In the genomic region with DNA sequence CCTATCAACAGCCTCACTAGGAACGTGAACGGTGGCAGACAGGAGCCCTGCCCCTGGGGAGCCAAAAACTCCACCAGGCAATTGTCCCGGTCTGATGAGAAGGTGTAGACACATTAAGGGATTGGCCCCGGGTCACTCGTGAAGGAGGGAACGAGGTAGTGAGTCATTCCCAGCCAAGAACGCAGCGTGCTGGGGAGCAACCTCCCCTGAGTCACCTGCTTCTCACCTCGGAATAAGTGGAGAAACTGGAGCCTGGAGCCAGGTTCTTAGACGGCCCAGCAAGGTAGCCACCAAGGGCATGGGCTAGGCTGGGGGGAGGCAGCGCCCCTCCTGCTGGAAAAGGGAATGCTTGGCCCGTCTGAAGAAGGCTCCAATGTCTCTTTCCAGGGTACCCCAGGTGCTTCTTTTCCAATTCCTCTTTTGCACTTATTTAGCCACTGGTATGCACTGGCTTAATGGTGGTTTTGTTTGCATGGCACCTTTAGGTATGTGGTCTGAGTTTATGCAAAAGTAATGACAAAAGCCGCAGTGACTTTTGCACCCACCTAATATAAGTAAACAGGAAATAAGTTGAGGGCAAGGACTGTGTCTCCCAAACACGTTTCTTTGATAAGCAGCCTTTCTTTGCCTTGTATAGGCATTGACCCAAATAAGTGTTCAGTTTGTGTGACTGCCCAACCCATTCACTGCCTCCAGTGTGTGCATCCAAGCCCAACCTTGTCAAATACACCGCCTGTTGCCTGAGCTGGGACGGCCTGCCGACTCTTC, we compare ENCODE assay signal across 1 cellular context.
TF ChIP-seq lines count a peak whose summit lies in the region.

No MANE protein-coding gene starts in this region.

TF ChIP-seq in HepG2, 621 proteins besides CTCF, POLR2A, EP300 and RAD21 (continued from another document and continues in another):
- TF ChIP-seq ZNF232 (CRISPR knock-in tag; IDR thresholded peaks at IDR 0.05; ENCODE audit: borderline replicate concordance) (no peak), DR1 (CRISPR knock-in tag; IDR thresholded peaks at IDR 0.05) (0 out of 2 replicates have a peak, but pooled peaks have one; percentile 48), SNAI1 (CRISPR knock-in tag; IDR thresholded peaks at IDR 0.05; ENCODE audit: borderline replicate concordance) (peak; percentile 8; the same call in 1 of the 2 replicates), ZNF451 (CRISPR knock-in tag; IDR thresholded peaks at IDR 0.05) (no peak), ZNF432 (CRISPR knock-in tag; IDR thresholded peaks at IDR 0.05; ENCODE audit: borderline replicate concordance) (no peak), RARG (CRISPR knock-in tag; IDR thresholded peaks at IDR 0.05; ENCODE audit: low read depth) (no peak), HMGA1 (CRISPR knock-in tag; conservative IDR thresholded peaks at IDR 0.05) (no peak), ZNF790 (CRISPR knock-in tag; IDR thresholded peaks at IDR 0.05; ENCODE audit: borderline replicate concordance) (no peak), KAT2B (IDR thresholded peaks at IDR 0.05; ENCODE audit: borderline replicate concordance, low read depth, low read length) (no peak), SOX5 (CRISPR knock-in tag; IDR thresholded peaks at IDR 0.05; ENCODE audit: borderline replicate concordance) (peak; percentile 94), CC2D1A (CRISPR knock-in tag; IDR thresholded peaks at IDR 0.05) (no peak), ZNF431 (CRISPR knock-in tag; IDR thresholded peaks at IDR 0.05; ENCODE audit: borderline replicate concordance, low read depth) (peak; percentile 49; the same call in 1 of the 2 replicates), MAFF (IDR thresholded peaks at IDR 0.05; ENCODE audit: low read depth, low read length) (no peak), SATB2 (CRISPR knock-in tag; IDR thresholded peaks at IDR 0.05) (no peak; the same call in 1 of the 2 replicates), KAT7 (CRISPR knock-in tag; IDR thresholded peaks at IDR 0.05; ENCODE audit: borderline replicate concordance) (no peak; the same call in 1 of the 2 replicates), SALL2 (CRISPR knock-in tag; IDR thresholded peaks at IDR 0.05) (peak; percentile 53), HNF4A (CRISPR knock-in tag; IDR thresholded peaks at IDR 0.05) (peak; percentile 88), MEF2D (CRISPR knock-in tag; IDR thresholded peaks at IDR 0.05) (peak; percentile 79), ZNF382 (CRISPR knock-in tag; IDR thresholded peaks at IDR 0.05; ENCODE audit: borderline replicate concordance) (no peak), NBN (conservative IDR thresholded peaks at IDR 0.05) (no peak), ZNF773 (CRISPR knock-in tag; IDR thresholded peaks at IDR 0.05; ENCODE audit: borderline replicate concordance) (peak; percentile 66; the same call in 1 of the 2 replicates), ZNF430 (CRISPR knock-in tag; IDR thresholded peaks at IDR 0.05) (peak; percentile 13; the same call in 1 of the 2 replicates), NONO (IDR thresholded peaks at IDR 0.05) (no peak), NONO (CRISPR knock-in tag; conservative IDR thresholded peaks at IDR 0.05) (0 out of 2 replicates have a peak, but pooled peaks have one; percentile 42), ZNF256 (CRISPR knock-in tag; conservative IDR thresholded peaks at IDR 0.05) (no peak), ELF3 (CRISPR knock-in tag; IDR thresholded peaks at IDR 0.05) (peak; percentile 97), BORCS8-MEF2B (CRISPR knock-in tag; IDR thresholded peaks at IDR 0.05) (peak; percentile 36; the same call in 1 of the 2 replicates), STAG1 (CRISPR knock-in tag; IDR thresholded peaks at IDR 0.05) (no peak), HNRNPH1 (optimal IDR thresholded peaks at IDR 0.05; ENCODE audit: low read depth, low read length) (no peak), ZIK1 (CRISPR knock-in tag; IDR thresholded peaks at IDR 0.05; ENCODE audit: borderline replicate concordance, low read depth) (no peak), MXD4 (CRISPR knock-in tag; IDR thresholded peaks at IDR 0.05) (peak; percentile 77), ZFP36L2 (CRISPR knock-in tag; IDR thresholded peaks at IDR 0.05) (no peak), ZFP1 (CRISPR knock-in tag; IDR thresholded peaks at IDR 0.05) (peak; percentile 67; the same call in 1 of the 2 replicates), NCOR1 (IDR thresholded peaks at IDR 0.05; ENCODE audit: borderline replicate concordance, low read length) (peak; percentile 65; the same call in 1 of the 2 replicates), SIX1 (CRISPR knock-in tag; IDR thresholded peaks at IDR 0.05; ENCODE audit: borderline replicate concordance) (0 out of 2 replicates have a peak, but pooled peaks have one; percentile 23), FOXM1 (CRISPR knock-in tag; IDR thresholded peaks at IDR 0.05) (no peak)
- TF ChIP-seq, protein P1, sequence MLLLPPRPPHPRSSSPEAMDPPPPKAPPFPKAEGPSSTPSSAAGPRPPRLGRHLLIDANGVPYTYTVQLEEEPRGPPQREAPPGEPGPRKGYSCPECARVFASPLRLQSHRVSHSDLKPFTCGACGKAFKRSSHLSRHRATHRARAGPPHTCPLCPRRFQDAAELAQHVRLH (CRISPR knock-in tag; IDR thresholded peaks at IDR 0.05; ENCODE audit: borderline replicate concordance, low read depth): no peak
- TF ChIP-seq, protein P2, sequence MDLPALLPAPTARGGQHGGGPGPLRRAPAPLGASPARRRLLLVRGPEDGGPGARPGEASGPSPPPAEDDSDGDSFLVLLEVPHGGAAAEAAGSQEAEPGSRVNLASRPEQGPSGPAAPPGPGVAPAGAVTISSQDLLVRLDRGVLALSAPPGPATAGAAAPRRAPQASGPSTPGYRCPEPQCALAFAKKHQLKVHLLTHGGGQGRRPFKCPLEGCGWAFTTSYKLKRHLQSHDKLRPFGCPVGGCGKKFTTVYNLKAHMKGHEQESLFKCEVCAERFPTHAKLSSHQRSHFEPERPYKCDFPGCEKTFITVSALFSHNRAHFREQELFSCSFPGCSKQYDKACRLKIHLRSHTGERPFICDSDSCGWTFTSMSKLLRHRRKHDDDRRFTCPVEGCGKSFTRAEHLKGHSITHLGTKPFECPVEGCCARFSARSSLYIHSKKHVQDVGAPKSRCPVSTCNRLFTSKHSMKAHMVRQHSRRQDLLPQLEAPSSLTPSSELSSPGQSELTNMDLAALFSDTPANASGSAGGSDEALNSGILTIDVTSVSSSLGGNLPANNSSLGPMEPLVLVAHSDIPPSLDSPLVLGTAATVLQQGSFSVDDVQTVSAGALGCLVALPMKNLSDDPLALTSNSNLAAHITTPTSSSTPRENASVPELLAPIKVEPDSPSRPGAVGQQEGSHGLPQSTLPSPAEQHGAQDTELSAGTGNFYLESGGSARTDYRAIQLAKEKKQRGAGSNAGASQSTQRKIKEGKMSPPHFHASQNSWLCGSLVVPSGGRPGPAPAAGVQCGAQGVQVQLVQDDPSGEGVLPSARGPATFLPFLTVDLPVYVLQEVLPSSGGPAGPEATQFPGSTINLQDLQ (CRISPR knock-in tag; IDR thresholded peaks at IDR 0.05): peak; percentile 78; the same call in 1 of the 2 replicates
- TF ChIP-seq, protein P3, sequence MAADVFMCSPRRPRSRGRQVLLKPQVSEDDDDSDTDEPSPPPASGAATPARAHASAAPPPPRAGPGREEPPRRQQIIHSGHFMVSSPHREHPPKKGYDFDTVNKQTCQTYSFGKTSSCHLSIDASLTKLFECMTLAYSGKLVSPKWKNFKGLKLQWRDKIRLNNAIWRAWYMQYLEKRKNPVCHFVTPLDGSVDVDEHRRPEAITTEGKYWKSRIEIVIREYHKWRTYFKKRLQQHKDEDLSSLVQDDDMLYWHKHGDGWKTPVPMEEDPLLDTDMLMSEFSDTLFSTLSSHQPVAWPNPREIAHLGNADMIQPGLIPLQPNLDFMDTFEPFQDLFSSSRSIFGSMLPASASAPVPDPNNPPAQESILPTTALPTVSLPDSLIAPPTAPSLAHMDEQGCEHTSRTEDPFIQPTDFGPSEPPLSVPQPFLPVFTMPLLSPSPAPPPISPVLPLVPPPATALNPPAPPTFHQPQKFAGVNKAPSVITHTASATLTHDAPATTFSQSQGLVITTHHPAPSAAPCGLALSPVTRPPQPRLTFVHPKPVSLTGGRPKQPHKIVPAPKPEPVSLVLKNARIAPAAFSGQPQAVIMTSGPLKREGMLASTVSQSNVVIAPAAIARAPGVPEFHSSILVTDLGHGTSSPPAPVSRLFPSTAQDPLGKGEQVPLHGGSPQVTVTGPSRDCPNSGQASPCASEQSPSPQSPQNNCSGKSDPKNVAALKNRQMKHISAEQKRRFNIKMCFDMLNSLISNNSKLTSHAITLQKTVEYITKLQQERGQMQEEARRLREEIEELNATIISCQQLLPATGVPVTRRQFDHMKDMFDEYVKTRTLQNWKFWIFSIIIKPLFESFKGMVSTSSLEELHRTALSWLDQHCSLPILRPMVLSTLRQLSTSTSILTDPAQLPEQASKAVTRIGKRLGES (CRISPR knock-in tag; IDR thresholded peaks at IDR 0.05; ENCODE audit: borderline replicate concordance): no peak
- TF ChIP-seq, protein P4, sequence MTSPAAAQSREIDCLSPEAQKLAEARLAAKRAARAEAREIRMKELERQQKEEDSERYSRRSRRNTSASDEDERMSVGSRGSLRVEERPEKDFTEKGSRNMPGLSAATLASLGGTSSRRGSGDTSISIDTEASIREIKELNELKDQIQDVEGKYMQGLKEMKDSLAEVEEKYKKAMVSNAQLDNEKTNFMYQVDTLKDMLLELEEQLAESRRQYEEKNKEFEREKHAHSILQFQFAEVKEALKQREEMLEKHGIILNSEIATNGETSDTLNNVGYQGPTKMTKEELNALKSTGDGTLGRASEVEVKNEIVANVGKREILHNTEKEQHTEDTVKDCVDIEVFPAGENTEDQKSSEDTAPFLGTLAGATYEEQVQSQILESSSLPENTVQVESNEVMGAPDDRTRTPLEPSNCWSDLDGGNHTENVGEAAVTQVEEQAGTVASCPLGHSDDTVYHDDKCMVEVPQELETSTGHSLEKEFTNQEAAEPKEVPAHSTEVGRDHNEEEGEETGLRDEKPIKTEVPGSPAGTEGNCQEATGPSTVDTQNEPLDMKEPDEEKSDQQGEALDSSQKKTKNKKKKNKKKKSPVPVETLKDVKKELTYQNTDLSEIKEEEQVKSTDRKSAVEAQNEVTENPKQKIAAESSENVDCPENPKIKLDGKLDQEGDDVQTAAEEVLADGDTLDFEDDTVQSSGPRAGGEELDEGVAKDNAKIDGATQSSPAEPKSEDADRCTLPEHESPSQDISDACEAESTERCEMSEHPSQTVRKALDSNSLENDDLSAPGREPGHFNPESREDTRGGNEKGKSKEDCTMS (CRISPR knock-in tag; conservative IDR thresholded peaks at IDR 0.05): 0 out of 2 replicates have a peak, but pooled peaks have one; percentile 59
- TF ChIP-seq, protein P5, sequence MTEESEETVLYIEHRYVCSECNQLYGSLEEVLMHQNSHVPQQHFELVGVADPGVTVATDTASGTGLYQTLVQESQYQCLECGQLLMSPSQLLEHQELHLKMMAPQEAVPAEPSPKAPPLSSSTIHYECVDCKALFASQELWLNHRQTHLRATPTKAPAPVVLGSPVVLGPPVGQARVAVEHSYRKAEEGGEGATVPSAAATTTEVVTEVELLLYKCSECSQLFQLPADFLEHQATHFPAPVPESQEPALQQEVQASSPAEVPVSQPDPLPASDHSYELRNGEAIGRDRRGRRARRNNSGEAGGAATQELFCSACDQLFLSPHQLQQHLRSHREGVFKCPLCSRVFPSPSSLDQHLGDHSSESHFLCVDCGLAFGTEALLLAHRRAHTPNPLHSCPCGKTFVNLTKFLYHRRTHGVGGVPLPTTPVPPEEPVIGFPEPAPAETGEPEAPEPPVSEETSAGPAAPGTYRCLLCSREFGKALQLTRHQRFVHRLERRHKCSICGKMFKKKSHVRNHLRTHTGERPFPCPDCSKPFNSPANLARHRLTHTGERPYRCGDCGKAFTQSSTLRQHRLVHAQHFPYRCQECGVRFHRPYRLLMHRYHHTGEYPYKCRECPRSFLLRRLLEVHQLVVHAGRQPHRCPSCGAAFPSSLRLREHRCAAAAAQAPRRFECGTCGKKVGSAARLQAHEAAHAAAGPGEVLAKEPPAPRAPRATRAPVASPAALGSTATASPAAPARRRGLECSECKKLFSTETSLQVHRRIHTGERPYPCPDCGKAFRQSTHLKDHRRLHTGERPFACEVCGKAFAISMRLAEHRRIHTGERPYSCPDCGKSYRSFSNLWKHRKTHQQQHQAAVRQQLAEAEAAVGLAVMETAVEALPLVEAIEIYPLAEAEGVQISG (CRISPR knock-in tag; IDR thresholded peaks at IDR 0.05): peak; percentile 52; the same call in 1 of the 2 replicates
- TF ChIP-seq, protein P6, sequence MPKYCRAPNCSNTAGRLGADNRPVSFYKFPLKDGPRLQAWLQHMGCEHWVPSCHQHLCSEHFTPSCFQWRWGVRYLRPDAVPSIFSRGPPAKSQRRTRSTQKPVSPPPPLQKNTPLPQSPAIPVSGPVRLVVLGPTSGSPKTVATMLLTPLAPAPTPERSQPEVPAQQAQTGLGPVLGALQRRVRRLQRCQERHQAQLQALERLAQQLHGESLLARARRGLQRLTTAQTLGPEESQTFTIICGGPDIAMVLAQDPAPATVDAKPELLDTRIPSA (CRISPR knock-in tag; IDR thresholded peaks at IDR 0.05; ENCODE audit: borderline replicate concordance): no peak
- TF ChIP-seq, protein P7, sequence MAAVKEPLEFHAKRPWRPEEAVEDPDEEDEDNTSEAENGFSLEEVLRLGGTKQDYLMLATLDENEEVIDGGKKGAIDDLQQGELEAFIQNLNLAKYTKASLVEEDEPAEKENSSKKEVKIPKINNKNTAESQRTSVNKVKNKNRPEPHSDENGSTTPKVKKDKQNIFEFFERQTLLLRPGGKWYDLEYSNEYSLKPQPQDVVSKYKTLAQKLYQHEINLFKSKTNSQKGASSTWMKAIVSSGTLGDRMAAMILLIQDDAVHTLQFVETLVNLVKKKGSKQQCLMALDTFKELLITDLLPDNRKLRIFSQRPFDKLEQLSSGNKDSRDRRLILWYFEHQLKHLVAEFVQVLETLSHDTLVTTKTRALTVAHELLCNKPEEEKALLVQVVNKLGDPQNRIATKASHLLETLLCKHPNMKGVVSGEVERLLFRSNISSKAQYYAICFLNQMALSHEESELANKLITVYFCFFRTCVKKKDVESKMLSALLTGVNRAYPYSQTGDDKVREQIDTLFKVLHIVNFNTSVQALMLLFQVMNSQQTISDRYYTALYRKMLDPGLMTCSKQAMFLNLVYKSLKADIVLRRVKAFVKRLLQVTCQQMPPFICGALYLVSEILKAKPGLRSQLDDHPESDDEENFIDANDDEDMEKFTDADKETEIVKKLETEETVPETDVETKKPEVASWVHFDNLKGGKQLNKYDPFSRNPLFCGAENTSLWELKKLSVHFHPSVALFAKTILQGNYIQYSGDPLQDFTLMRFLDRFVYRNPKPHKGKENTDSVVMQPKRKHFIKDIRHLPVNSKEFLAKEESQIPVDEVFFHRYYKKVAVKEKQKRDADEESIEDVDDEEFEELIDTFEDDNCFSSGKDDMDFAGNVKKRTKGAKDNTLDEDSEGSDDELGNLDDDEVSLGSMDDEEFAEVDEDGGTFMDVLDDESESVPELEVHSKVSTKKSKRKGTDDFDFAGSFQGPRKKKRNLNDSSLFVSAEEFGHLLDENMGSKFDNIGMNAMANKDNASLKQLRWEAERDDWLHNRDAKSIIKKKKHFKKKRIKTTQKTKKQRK (IDR thresholded peaks at IDR 0.05; ENCODE audit: low read length): no peak
- TF ChIP-seq, protein P8, sequence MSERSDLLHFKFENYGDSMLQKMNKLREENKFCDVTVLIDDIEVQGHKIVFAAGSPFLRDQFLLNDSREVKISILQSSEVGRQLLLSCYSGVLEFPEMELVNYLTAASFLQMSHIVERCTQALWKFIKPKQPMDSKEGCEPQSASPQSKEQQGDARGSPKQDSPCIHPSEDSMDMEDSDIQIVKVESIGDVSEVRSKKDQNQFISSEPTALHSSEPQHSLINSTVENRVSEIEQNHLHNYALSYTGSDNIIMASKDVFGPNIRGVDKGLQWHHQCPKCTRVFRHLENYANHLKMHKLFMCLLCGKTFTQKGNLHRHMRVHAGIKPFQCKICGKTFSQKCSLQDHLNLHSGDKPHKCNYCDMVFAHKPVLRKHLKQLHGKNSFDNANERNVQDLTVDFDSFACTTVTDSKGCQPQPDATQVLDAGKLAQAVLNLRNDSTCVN (CRISPR knock-in tag; IDR thresholded peaks at IDR 0.05; ENCODE audit: borderline replicate concordance): no peak; the same call in 1 of the 2 replicates
